In the genomic region with DNA sequence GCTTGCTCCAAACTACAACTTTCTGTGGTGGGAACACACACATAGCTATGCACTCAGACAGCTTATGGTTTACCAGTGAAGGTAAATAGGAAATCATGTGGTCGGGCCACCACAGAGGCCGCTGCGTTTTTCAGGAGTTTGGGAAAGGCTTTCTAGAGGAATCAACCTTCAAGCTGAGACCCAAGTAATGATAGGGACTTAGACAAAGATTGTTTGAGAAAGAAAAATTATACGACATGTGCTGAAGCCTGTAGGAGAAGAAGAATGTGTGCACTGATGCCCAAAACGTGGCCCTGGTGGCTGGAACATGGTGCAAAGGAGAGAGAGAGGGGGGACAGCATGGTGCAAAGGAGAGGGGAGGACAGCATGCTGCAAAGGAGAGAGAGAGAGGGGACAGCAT, we compare ENCODE assay signal across 7 cellular contexts.
"Had no signal": no experiment of that assay in that cellular context is flagged by ENCODE, and none has a peak within 500 bp of the region (broad histone marks: within the 10 kb centered on the region; RNA-seq: fewer than 3 reads in every experiment).

No MANE protein-coding gene starts in this region.

- H3K4me3 ChIP-seq: GM23248, HAP-1, K562 had no signal

- H2AFZ ChIP-seq: GM23248 had no signal

- ATAC-seq: HCT116, K562 had no signal

- H3K27ac ChIP-seq: GM23248 had no signal

- H3K4me1 ChIP-seq: HAP-1 had no signal

- H3K27ac Mint-ChIP-seq: HFFc6 had no signal

- H3K9me3 ChIP-seq: HAP-1 had no signal

- H3K4me3 Mint-ChIP-seq: HFFc6 had no signal

- H3K36me3 ChIP-seq: HAP-1 had no signal

- DNase-seq: GM23248, GOT3, HFFc6, IMR-90 had no signal
